15 cellular contexts compared by ENCODE assay signal in genomic region chr7:157666530-157667040, GRCh38.
DNase-seq lines count a peak whose midpoint lies in the region; ATAC-seq, FAIRE-seq and TF ChIP-seq lines count a peak whose summit lies in the region.
"Had no signal": no experiment of that assay in that cellular context is flagged by ENCODE, and none has a peak within 500 bp of the region (broad histone marks: within the 10 kb centered on the region; RNA-seq: fewer than 3 reads in every experiment).

No MANE protein-coding gene starts in this region.

- in situ Hi-C loops in HepG2 (cut with HindIII; ENCODE audit: extremely low pct_ligation_motif_present, low pct_unique_long_range_greater_than_20kb) = no loop called here

- H3K36me3 Mint-ChIP-seq in neural progenitor cell = peaks cover 32% of the 10 kb centered on the region
- H3K36me3 Mint-ChIP-seq in osteocyte (ENCODE audit: unreplicated experiment) = no peaks in the 10 kb centered on the region

- H3K4me1 ChIP-seq in HepG2 (ENCODE audit: insufficient read depth, low read length) (no peaks in the 10 kb centered on the region), right lobe of liver (no peaks in the 10 kb centered on the region), DND-41 (ENCODE audit: insufficient read depth, low read length) (peaks cover 91% of the 10 kb centered on the region), neural progenitor cell (peaks cover 33% of the 10 kb centered on the region)
- H3K4me1 ChIP-seq: HAP-1 had no signal

- TF ChIP-seq CTCF in HepG2 (CRISPR knock-in tag; IDR thresholded peaks at IDR 0.05) = no peak
- no peak for TF ChIP-seq CTCF in right lobe of liver (IDR thresholded peaks at IDR 0.05)
- no peak for TF ChIP-seq CTCF in DND-41 (IDR thresholded peaks at IDR 0.05; ENCODE audit: borderline replicate concordance, extremely low read depth, low read length, poor library complexity, severe bottlenecking)
- no peak for TF ChIP-seq CTCF in neural progenitor cell (IDR thresholded peaks at IDR 0.05)
- TF ChIP-seq CTCF in osteocyte (IDR thresholded peaks at IDR 0.05) = no peak

- H3K4me2 ChIP-seq in HepG2 (ENCODE audit: low read depth, low read length) = no peak overlapping the region
- no peak overlapping the region for H3K4me2 ChIP-seq in DND-41 (ENCODE audit: insufficient read depth, low read length)
- no peak overlapping the region for H3K4me2 ChIP-seq in neural progenitor cell

- H3K27ac ChIP-seq in HepG2 (ENCODE audit: extremely low read length, insufficient read depth, low read length) (no peak overlapping the region), right lobe of liver (no peak overlapping the region), DND-41 (ENCODE audit: low read length) (peak overlapping the region; percentile 88), neural progenitor cell (no peak overlapping the region), caudate nucleus (ENCODE audit: low read depth, low read length) (no peak overlapping the region)

- H3K27ac Mint-ChIP-seq in neural progenitor cell = peak overlapping the region; percentile 10
- H3K27ac Mint-ChIP-seq in osteocyte (ENCODE audit: unreplicated experiment) = no peak overlapping the region
- H3K27ac Mint-ChIP-seq: CD4-positive, alpha-beta T cell had no signal

- no TSS peak for BruUV-seq in HepG2 (replicated peaks; lab: Mats Ljungman, UMichigan)

- H3K9me3 ChIP-seq in HepG2 (ENCODE audit: low read length) (no peaks in the 10 kb centered on the region), right lobe of liver (no peaks in the 10 kb centered on the region), DND-41 (ENCODE audit: insufficient read depth, low read length, severe bottlenecking) (no peaks in the 10 kb centered on the region), neural progenitor cell (ENCODE audit: low read depth) (no peaks in the 10 kb centered on the region)
- H3K9me3 ChIP-seq: HAP-1 had no signal

- H3K79me2 ChIP-seq in HepG2 (ENCODE audit: insufficient read depth, low read length) = no peaks in the 10 kb centered on the region
- peaks cover 93% of the 10 kb centered on the region for H3K79me2 ChIP-seq in DND-41 (ENCODE audit: insufficient read depth, low read length)
- no peaks in the 10 kb centered on the region for H3K79me2 ChIP-seq in neural progenitor cell (ENCODE audit: low read depth)

- POLR2A ChIA-PET in HepG2 (lab: Yijun Ruan, JAX) = no interaction called here

- no peak overlapping the region for H3K4me3 ChIP-seq in HepG2 (replicated peaks in 1 of 3; ENCODE audit: insufficient read depth in 1 of 3, low read depth in 2 of 3, low read length in 3 of 3)
- no peak overlapping the region for H3K4me3 ChIP-seq in right lobe of liver
- H3K4me3 ChIP-seq in DND-41 (ENCODE audit: low read depth in 1 of 2, low read length in 2 of 2) = no peak overlapping the region
- no peak overlapping the region for H3K4me3 ChIP-seq in neural progenitor cell
- H3K4me3 ChIP-seq: HAP-1 had no signal

- FAIRE-seq in HepG2 (lab: Jason Lieb, UNC) = no peak
- FAIRE-seq: G401.6, GM12891 had no signal

- CTCF ChIA-PET in HepG2 (lab: Yijun Ruan, JAX; ENCODE audit: low intra/inter-chr PET ratio, low total read pairs) = no interaction called here

- no peak overlapping the region for H3K9ac ChIP-seq in HepG2 (ENCODE audit: insufficient read depth, low read depth, low read length)
- peak overlapping the region; percentile 1; the same call in 1 of the 2 replicates for H3K9ac ChIP-seq in DND-41 (ENCODE audit: low read depth, low read length)
- no peak overlapping the region for H3K9ac ChIP-seq in neural progenitor cell

- 22% methylated on average over 7 of the region's 11 CpGs for WGBS in HepG2 (ENCODE audit: low lambda C conversion rate)
- WGBS in right lobe of liver (ENCODE audit: insufficient coverage, low coverage, low lambda C conversion rate, missing lambda C conversion rate) = 64% methylated on average over 6 of the region's 11 CpGs

- no peak for DNase-seq in HepG2 (ENCODE audit: low spot score)
- no peak for DNase-seq in right lobe of liver
- no peak for DNase-seq in DND-41
- DNase-seq in neural progenitor cell (ENCODE audit: low spot score) = no peak
- no peak for DNase-seq in NCI-H1694 (lab: John Stamatoyannopoulos, UW)
- DNase-seq in osteocyte (ENCODE audit: extremely low spot score, unreplicated experiment) = no peak
- DNase-seq in caudate nucleus (lab: John Stamatoyannopoulos, UW) = no peak
- DNase-seq: Calu3; CD4-positive, alpha-beta T cell; DMS 273 treated with DMSO at 0.1 percent for 48 hours; EL; GOT3 had no signal

- H4K20me1 ChIP-seq in HepG2 (ENCODE audit: insufficient read depth, low read length) (peaks cover 24% of the 10 kb centered on the region; the same call in 1 of the 2 replicates), DND-41 (ENCODE audit: insufficient read depth, low read length) (peaks cover 5% of the 10 kb centered on the region; the same call in 1 of the 2 replicates), neural progenitor cell (ENCODE audit: low read depth) (peaks cover 9% of the 10 kb centered on the region)

- TF ChIP-seq EP300 in HepG2 (IDR thresholded peaks at IDR 0.05; ENCODE audit: low read depth in 2 of 2, low read length in 2 of 2) = no peak
- no peak for TF ChIP-seq EP300 in HepG2 (CRISPR knock-in tag; IDR thresholded peaks at IDR 0.05; ENCODE audit: borderline replicate concordance)

- intact Hi-C loops in HepG2 (cut with micrococcal nuclease; ENCODE audit: unreplicated experiment) (no loop called here), right lobe of liver (cut with DNase I) (no loop called here)

- peaks cover 13% of the 10 kb centered on the region for H3F3A ChIP-seq in neural progenitor cell (ENCODE audit: low read depth)

- H3K9me3 Mint-ChIP-seq in neural progenitor cell (no peaks in the 10 kb centered on the region), osteocyte (ENCODE audit: unreplicated experiment) (no peaks in the 10 kb centered on the region)
- H3K9me3 Mint-ChIP-seq: CD4-positive, alpha-beta T cell had no signal

- H3K4me3 Mint-ChIP-seq in neural progenitor cell = no peak overlapping the region
- no peak overlapping the region for H3K4me3 Mint-ChIP-seq in osteocyte (ENCODE audit: unreplicated experiment)
- H3K4me3 Mint-ChIP-seq: CD4-positive, alpha-beta T cell had no signal

- no peaks in the 10 kb centered on the region for H3K36me3 ChIP-seq in HepG2 (replicated peaks in 1 of 2; ENCODE audit: control insufficient read depth in 1 of 2, insufficient read depth in 2 of 2, low read length in 2 of 2)
- no peaks in the 10 kb centered on the region for H3K36me3 ChIP-seq in right lobe of liver
- peaks cover 50% of the 10 kb centered on the region for H3K36me3 ChIP-seq in DND-41 (ENCODE audit: insufficient read depth, low read length)
- no peaks in the 10 kb centered on the region for H3K36me3 ChIP-seq in neural progenitor cell
- H3K36me3 ChIP-seq: HAP-1 had no signal

- H2AFZ ChIP-seq in HepG2 (ENCODE audit: low read length) = no peak overlapping the region
- H2AFZ ChIP-seq in DND-41 (ENCODE audit: low read depth, low read length) = no peak overlapping the region
- no peak overlapping the region for H2AFZ ChIP-seq in neural progenitor cell (replicated peaks)

- H3K27me3 ChIP-seq in HepG2 (ENCODE audit: control insufficient read depth in 1 of 2, insufficient read depth in 2 of 2, low read length in 2 of 2) = peaks cover 2 to 54% of the 10 kb centered on the region in 2 experiments; a peak in 4 of 5 replicates
- no peaks in the 10 kb centered on the region for H3K27me3 ChIP-seq in right lobe of liver
- H3K27me3 ChIP-seq in DND-41 (ENCODE audit: insufficient read depth, low read length, poor library complexity) = no peaks in the 10 kb centered on the region
- peaks cover 23% of the 10 kb centered on the region for H3K27me3 ChIP-seq in neural progenitor cell

- ATAC-seq in HepG2 (no peak), right lobe of liver (no peak), DND-41 (ENCODE audit: insufficient read depth, low read depth) (no peak)

- TF ChIP-seq RAD21 in HepG2 (CRISPR knock-in tag; IDR thresholded peaks at IDR 0.05) = no peak

- H3K4me1 Mint-ChIP-seq in neural progenitor cell = peaks cover 50% of the 10 kb centered on the region
- H3K4me1 Mint-ChIP-seq in osteocyte (ENCODE audit: unreplicated experiment) = peaks cover 8% of the 10 kb centered on the region

- peaks cover 8% of the 10 kb centered on the region for H3K27me3 Mint-ChIP-seq in neural progenitor cell (ENCODE audit: insufficient read depth, low read depth)
- peaks cover 19% of the 10 kb centered on the region for H3K27me3 Mint-ChIP-seq in osteocyte (ENCODE audit: unreplicated experiment)

- no peak for TF ChIP-seq POLR2A in HepG2 (IDR thresholded peaks at IDR 0.05; ENCODE audit: insufficient read depth in 1 of 2, low read depth in 2 of 2, low read length in 2 of 2)
- TF ChIP-seq POLR2A in right lobe of liver (IDR thresholded peaks at IDR 0.05) = no peak

TF ChIP-seq in HepG2, 621 proteins besides CTCF, POLR2A, EP300 and RAD21:
- TF ChIP-seq ZNF121 (CRISPR knock-in tag; IDR thresholded peaks at IDR 0.05) (no peak), ZNF263 (CRISPR knock-in tag; IDR thresholded peaks at IDR 0.05) (peak; percentile 74)
